21 cellular contexts compared by ENCODE assay signal in genomic region chr1:9349331-9349851, GRCh38. TPM values are rescaled to one million over a fixed set of nuclear protein-coding genes. Genes with fewer than 3 reads are reported as not detected.
DNase-seq lines count a peak whose midpoint lies in the region; ATAC-seq, FAIRE-seq and TF ChIP-seq lines count a peak whose summit lies in the region.
"Had no signal": no experiment of that assay in that cellular context is flagged by ENCODE, and none has a peak within 500 bp of the region (broad histone marks: within the 10 kb centered on the region; RNA-seq: fewer than 3 reads in every experiment).

No MANE protein-coding gene starts in this region.

- 41% methylated on average over 22 of the region's 22 CpGs for WGBS in GM23248 (ENCODE audit: low coverage in 1 of 2, low lambda C conversion rate in 2 of 2, missing lambda C conversion rate in 2 of 2), 2 experiments
- WGBS in K562 (ENCODE audit: insufficient coverage, low coverage, missing lambda C conversion rate), result 6% methylated on average over 21 of the region's 22 CpGs
- 56% methylated on average over 22 of the region's 22 CpGs for WGBS in smooth muscle cell (ENCODE audit: low lambda C conversion rate)

- no peak for TF ChIP-seq POLR2A in K562 (conservative IDR thresholded peaks at IDR 0.05)

- peaks cover 21% of the 10 kb centered on the region for H3F3A ChIP-seq in GM23248 (ENCODE audit: insufficient read depth)
- peaks cover 32% of the 10 kb centered on the region for H3F3A ChIP-seq in smooth muscle cell (ENCODE audit: low read depth)

- H4K20me1 ChIP-seq in GM23248 (ENCODE audit: insufficient read depth), result no peaks in the 10 kb centered on the region
- H4K20me1 ChIP-seq in K562 (replicated peaks; ENCODE audit: control insufficient read depth, insufficient read depth, low read length), result peaks cover 25% of the 10 kb centered on the region
- peaks cover 100% of the 10 kb centered on the region for H4K20me1 ChIP-seq in smooth muscle cell (ENCODE audit: low read depth)

- H3K9me3 ChIP-seq in GM23248 (ENCODE audit: low read depth), result no peaks in the 10 kb centered on the region
- no peaks in the 10 kb centered on the region for H3K9me3 ChIP-seq in K562 (replicated peaks; ENCODE audit: control insufficient read depth, insufficient read depth, low read depth, low read length)
- no peaks in the 10 kb centered on the region for H3K9me3 ChIP-seq in smooth muscle cell (replicated peaks; ENCODE audit: low read depth)
- H3K9me3 ChIP-seq: upper lobe of left lung had no signal

- TF ChIP-seq CTCF in K562 (IDR thresholded peaks at IDR 0.05 in 2 of 3, conservative IDR thresholded peaks at IDR 0.05 in 1 of 3; ENCODE audit: insufficient read depth in 2 of 3, low read depth in 1 of 3, low read length in 3 of 3) (no peak), smooth muscle cell (IDR thresholded peaks at IDR 0.05; ENCODE audit: borderline replicate concordance, insufficient read depth, poor library complexity, severe bottlenecking) (no peak)

- FAIRE-seq in K562 (lab: Jason Lieb, UNC), result no peak
- FAIRE-seq: GM18507 had no signal

- H3K4me1 Mint-ChIP-seq in activated CD8-positive, alpha-beta T cell treated with anti-CD3 and anti-CD28 coated beads, Interleukin-2, amount 10 ng/mL, durations not matched to agents 7 days and 5 days (ENCODE audit: low read depth), result no peaks in the 10 kb centered on the region
- H3K4me1 Mint-ChIP-seq in activated CD8-positive, alpha-beta memory T cell treated with anti-CD3 and anti-CD28 coated beads, Interleukin-2, amount 10 ng/mL, durations not matched to agents 7 days and 5 days, result no peaks in the 10 kb centered on the region
- H3K4me1 Mint-ChIP-seq: natural killer cell had no signal

- H3K9ac ChIP-seq in GM23248 (peak overlapping the region; percentile 59; the same call in 1 of the 2 replicates), K562 (ENCODE audit: insufficient read depth in 1 of 2, low read depth in 2 of 2, low read length in 2 of 2) (peak overlapping the region in 1 of 2 experiments; percentile 24; a peak in 1 of 4 replicates), smooth muscle cell (ENCODE audit: low read depth) (peak overlapping the region; percentile 4)

- no peaks in the 10 kb centered on the region for H3K9me1 ChIP-seq in K562 (ENCODE audit: control insufficient read depth, insufficient read depth, low read length)

- intact Hi-C loops in K562 (cut with micrococcal nuclease) (no loop called here), left ventricle myocardium superior (cut with micrococcal nuclease) (no loop called here)

- H3K4me3 ChIP-seq in GM23248 (no peak overlapping the region), K562 (no peak overlapping the region), smooth muscle cell (no peak overlapping the region)
- H3K4me3 ChIP-seq: hepatocyte, upper lobe of left lung had no signal

- peak overlapping the region; percentile 57; the same call in 1 of the 2 replicates for H3K27ac ChIP-seq in GM23248
- H3K27ac ChIP-seq in K562 (ENCODE audit: extremely low read depth, low read depth, low read length), result no peak overlapping the region
- peak overlapping the region; percentile 57 for H3K27ac ChIP-seq in smooth muscle cell (ENCODE audit: low read depth)
- H3K27ac ChIP-seq: hepatocyte, upper lobe of left lung, VCaP had no signal

- H3K27me3 ChIP-seq in GM23248 (replicated peaks; ENCODE audit: insufficient read depth), result no peaks in the 10 kb centered on the region
- peaks cover 89 to 96% of the 10 kb centered on the region in 2 experiments for H3K27me3 ChIP-seq in K562 (ENCODE audit: control insufficient read depth in 2 of 2, insufficient read depth in 2 of 2, low read length in 2 of 2)
- no peaks in the 10 kb centered on the region for H3K27me3 ChIP-seq in smooth muscle cell (ENCODE audit: low read depth)
- H3K27me3 ChIP-seq: hepatocyte, upper lobe of left lung had no signal

- POLR2A ChIA-PET in K562 (lab: Yijun Ruan, JAX), result interaction anchor here (0.6 to 1.2 kb wide), 2 partner anchors 10 to 41 kb away, joined by 3 read pairs; no protein-coding TSS in a partner anchor
- POLR2A ChIA-PET in activated CD8-positive, alpha-beta T cell treated with anti-CD3 and anti-CD28 coated beads, Interleukin-2, amount 10 ng/mL, durations not matched to agents 7 days and 5 days (lab: Charles Lee), result no interaction called here

- H3K27me3 Mint-ChIP-seq in activated CD8-positive, alpha-beta T cell treated with anti-CD3 and anti-CD28 coated beads, Interleukin-2, amount 10 ng/mL, durations not matched to agents 7 days and 5 days (ENCODE audit: low read depth), result no peaks in the 10 kb centered on the region
- no peaks in the 10 kb centered on the region for H3K27me3 Mint-ChIP-seq in activated CD8-positive, alpha-beta memory T cell treated with anti-CD3 and anti-CD28 coated beads, Interleukin-2, amount 10 ng/mL, durations not matched to agents 7 days and 5 days
- H3K27me3 Mint-ChIP-seq: activated CD4-positive, alpha-beta memory T cell treated with anti-CD3 and anti-CD28 coated beads for 36 hours; stimulated activated memory B cell treated with anti-CD40 and anti-IgM and Interleukin-4, amounts not matched to agents 10 μg/mL and 1 μg/mL and 100 μg/mL, for 72 hours had no signal

- no TSS peak for BruUV-seq in K562 (replicated peaks; lab: Mats Ljungman, UMichigan)

- H3K27ac Mint-ChIP-seq in activated CD8-positive, alpha-beta T cell treated with anti-CD3 and anti-CD28 coated beads, Interleukin-2, amount 10 ng/mL, durations not matched to agents 7 days and 5 days, result no peak overlapping the region
- no peak overlapping the region for H3K27ac Mint-ChIP-seq in activated CD8-positive, alpha-beta memory T cell treated with anti-CD3 and anti-CD28 coated beads, Interleukin-2, amount 10 ng/mL, durations not matched to agents 7 days and 5 days
- H3K27ac Mint-ChIP-seq: activated CD4-positive, alpha-beta memory T cell treated with anti-CD3 and anti-CD28 coated beads for 36 hours; activated naive CD8-positive, alpha-beta T cell treated with anti-CD3 and anti-CD28 coated beads, Interleukin-2, amount 10 ng/mL, durations not matched to agents 7 days and 5 days; natural killer cell; stimulated activated memory B cell treated with anti-CD40 and anti-IgM and Interleukin-4, amounts not matched to agents 10 μg/mL and 1 μg/mL and 100 μg/mL, for 72 hours; T-helper 1 cell treated with Interleukin-12 subunit alpha and Interleukin-12 subunit beta and Interleukin-4 antibody, amounts not matched to agents 30 μg/mL and 1 μg/mL, for 36 hours had no signal

- H3K79me2 ChIP-seq in GM23248 (ENCODE audit: insufficient read depth), result peaks cover 63% of the 10 kb centered on the region
- H3K79me2 ChIP-seq in K562 (ENCODE audit: control insufficient read depth, insufficient read depth, low read length), result no peaks in the 10 kb centered on the region
- H3K79me2 ChIP-seq in smooth muscle cell (ENCODE audit: low read depth), result peaks cover 89% of the 10 kb centered on the region

- CTCF ChIA-PET in K562 (lab: Yijun Ruan, JAX; ENCODE audit: low intra/inter-chr PET ratio), result interaction anchor here (0.6 kb wide), 1 partner anchor 1729 kb away, joined by 3 read pairs; no protein-coding TSS in a partner anchor
- CTCF ChIA-PET in activated CD8-positive, alpha-beta T cell treated with anti-CD3 and anti-CD28 coated beads, Interleukin-2, amount 10 ng/mL, durations not matched to agents 7 days and 5 days (lab: Charles Lee), result no interaction called here
- CTCF ChIA-PET in activated CD8-positive, alpha-beta memory T cell treated with anti-CD3 and anti-CD28 coated beads, Interleukin-2, amount 10 ng/mL, durations not matched to agents 7 days and 5 days (lab: Charles Lee), result no interaction called here

- H3K36me3 ChIP-seq in GM23248 (ENCODE audit: low read depth) (no peaks in the 10 kb centered on the region), K562 (ENCODE audit: control insufficient read depth, insufficient read depth, low read length) (no peaks in the 10 kb centered on the region), smooth muscle cell (ENCODE audit: low read depth) (no peaks in the 10 kb centered on the region)
- H3K36me3 ChIP-seq: upper lobe of left lung had no signal

- no peak for TF ChIP-seq EP300 in K562 (IDR thresholded peaks at IDR 0.05; ENCODE audit: low read length)

- TF ChIP-seq RAD21 in K562 (CRISPR knock-in tag; conservative IDR thresholded peaks at IDR 0.05 in 1 of 2, IDR thresholded peaks at IDR 0.05 in 1 of 2), result no peak

- H3K4me2 ChIP-seq in GM23248 (ENCODE audit: unreplicated experiment), result no peak overlapping the region
- no peak overlapping the region for H3K4me2 ChIP-seq in K562 (ENCODE audit: insufficient read depth, low read length)
- peak overlapping the region; percentile 57 for H3K4me2 ChIP-seq in smooth muscle cell
- H3K4me2 ChIP-seq: hepatocyte had no signal

- DNase-seq in GM23248 (peak; percentile 40), K562 (ENCODE audit: extremely low read depth in 1 of 4, low spot score in 3 of 4) (no peak), left ventricle myocardium superior (peak; percentile 52), smooth muscle cell (lab: John Stamatoyannopoulos, UW; ENCODE audit: unreplicated experiment) (no peak), GM19240 (ENCODE audit: insufficient read length, low spot score) (no peak)
- no peak for DNase-seq in activated CD8-positive, alpha-beta T cell treated with anti-CD3 and anti-CD28 coated beads, Interleukin-2, amount 10 ng/mL, durations not matched to agents 7 days and 5 days
- no peak for DNase-seq in activated CD8-positive, alpha-beta memory T cell treated with anti-CD3 and anti-CD28 coated beads, Interleukin-2, amount 10 ng/mL, durations not matched to agents 7 days and 5 days
- DNase-seq: activated CD4-positive, alpha-beta memory T cell treated with anti-CD3 and anti-CD28 coated beads for 36 hours; activated naive CD8-positive, alpha-beta T cell treated with anti-CD3 and anti-CD28 coated beads, Interleukin-2, amount 10 ng/mL, durations not matched to agents 7 days and 5 days; COR-L47; islet precursor cell; natural killer cell; NCI-H2029 treated with DMSO at 0.1 percent for 48 hours; NCI-H524 treated with DMSO at 0.1 percent for 48 hours; upper lobe of left lung had no signal

- H3K9me2 ChIP-seq in GM23248 (ENCODE audit: insufficient read depth), result no peaks in the 10 kb centered on the region

- no peak overlapping the region for H3K4me3 Mint-ChIP-seq in activated CD8-positive, alpha-beta T cell treated with anti-CD3 and anti-CD28 coated beads, Interleukin-2, amount 10 ng/mL, durations not matched to agents 7 days and 5 days
- H3K4me3 Mint-ChIP-seq in activated CD8-positive, alpha-beta memory T cell treated with anti-CD3 and anti-CD28 coated beads, Interleukin-2, amount 10 ng/mL, durations not matched to agents 7 days and 5 days, result no peak overlapping the region
- H3K4me3 Mint-ChIP-seq: activated CD4-positive, alpha-beta memory T cell treated with anti-CD3 and anti-CD28 coated beads for 36 hours; activated naive CD8-positive, alpha-beta T cell treated with anti-CD3 and anti-CD28 coated beads, Interleukin-2, amount 10 ng/mL, durations not matched to agents 7 days and 5 days; natural killer cell; stimulated activated memory B cell treated with anti-CD40 and anti-IgM and Interleukin-4, amounts not matched to agents 10 μg/mL and 1 μg/mL and 100 μg/mL, for 72 hours; T-helper 1 cell treated with Interleukin-12 subunit alpha and Interleukin-12 subunit beta and Interleukin-4 antibody, amounts not matched to agents 30 μg/mL and 1 μg/mL, for 36 hours had no signal

- in situ Hi-C loops in GM23248 (cut with MboI) (no loop called here), K562 (cut with MboI) (no loop called here)

- H2AFZ ChIP-seq in GM23248 (no peak overlapping the region), K562 (ENCODE audit: low read depth, low read length) (no peak overlapping the region), smooth muscle cell (ENCODE audit: low read depth) (no peak overlapping the region)
- H2AFZ ChIP-seq: hepatocyte had no signal

- no peak for ATAC-seq in K562
- ATAC-seq in left ventricle myocardium superior, result peak; percentile 45
- ATAC-seq in activated CD8-positive, alpha-beta T cell treated with anti-CD3 and anti-CD28 coated beads, Interleukin-2, amount 10 ng/mL, durations not matched to agents 7 days and 5 days, result no peak
- no peak for ATAC-seq in activated CD8-positive, alpha-beta memory T cell treated with anti-CD3 and anti-CD28 coated beads, Interleukin-2, amount 10 ng/mL, durations not matched to agents 7 days and 5 days
- no peak for ATAC-seq in GM21447 (IDR thresholded peaks at IDR 0.05; ENCODE audit: unreplicated experiment)
- ATAC-seq: stimulated activated memory B cell treated with anti-CD40 and anti-IgM and Interleukin-4, amounts not matched to agents 10 μg/mL and 1 μg/mL and 100 μg/mL, for 72 hours had no signal

- H3K36me3 Mint-ChIP-seq in activated CD8-positive, alpha-beta T cell treated with anti-CD3 and anti-CD28 coated beads, Interleukin-2, amount 10 ng/mL, durations not matched to agents 7 days and 5 days (ENCODE audit: low read depth), result no peaks in the 10 kb centered on the region
- no peaks in the 10 kb centered on the region for H3K36me3 Mint-ChIP-seq in activated CD8-positive, alpha-beta memory T cell treated with anti-CD3 and anti-CD28 coated beads, Interleukin-2, amount 10 ng/mL, durations not matched to agents 7 days and 5 days
- H3K36me3 Mint-ChIP-seq: activated CD4-positive, alpha-beta memory T cell treated with anti-CD3 and anti-CD28 coated beads for 36 hours; activated naive CD8-positive, alpha-beta T cell treated with anti-CD3 and anti-CD28 coated beads, Interleukin-2, amount 10 ng/mL, durations not matched to agents 7 days and 5 days; natural killer cell; stimulated activated memory B cell treated with anti-CD40 and anti-IgM and Interleukin-4, amounts not matched to agents 10 μg/mL and 1 μg/mL and 100 μg/mL, for 72 hours had no signal

- H3K4me1 ChIP-seq in GM23248 (ENCODE audit: insufficient read depth) (peaks cover 13% of the 10 kb centered on the region), K562 (replicated peaks in 1 of 2; ENCODE audit: control insufficient read depth in 2 of 2, insufficient read depth in 2 of 2, low read length in 2 of 2) (peaks cover 0 to 10% of the 10 kb centered on the region in 2 experiments; a peak in 2 of 5 replicates), smooth muscle cell (ENCODE audit: low read depth) (peaks cover 20% of the 10 kb centered on the region)

- no peaks in the 10 kb centered on the region for H3K9me3 Mint-ChIP-seq in activated CD8-positive, alpha-beta T cell treated with anti-CD3 and anti-CD28 coated beads, Interleukin-2, amount 10 ng/mL, durations not matched to agents 7 days and 5 days (ENCODE audit: insufficient read depth)
- no peaks in the 10 kb centered on the region for H3K9me3 Mint-ChIP-seq in activated CD8-positive, alpha-beta memory T cell treated with anti-CD3 and anti-CD28 coated beads, Interleukin-2, amount 10 ng/mL, durations not matched to agents 7 days and 5 days (ENCODE audit: low read depth)
- H3K9me3 Mint-ChIP-seq: activated CD4-positive, alpha-beta memory T cell treated with anti-CD3 and anti-CD28 coated beads for 36 hours; activated naive CD8-positive, alpha-beta T cell treated with anti-CD3 and anti-CD28 coated beads, Interleukin-2, amount 10 ng/mL, durations not matched to agents 7 days and 5 days; natural killer cell; stimulated activated memory B cell treated with anti-CD40 and anti-IgM and Interleukin-4, amounts not matched to agents 10 μg/mL and 1 μg/mL and 100 μg/mL, for 72 hours; T-helper 1 cell treated with Interleukin-12 subunit alpha and Interleukin-12 subunit beta and Interleukin-4 antibody, amounts not matched to agents 30 μg/mL and 1 μg/mL, for 36 hours had no signal

RNA-seq across cellular contexts. Expression of gene SPSB1, which starts 56.7 kb away (rescaled TPM):
- total RNA-seq in GM23248 (2014; rRNA removed; shearing (Covaris generic)), result 13.5 and 22.7 TPM in 2 replicates
- polyA plus RNA-seq in GM23248 (2016; fragmentation: Nextera tagmentation; extraction: Ambion mirVana) (13.5 and 13.6 TPM in 2 replicates), K562 (2011; rRNA removed) (0.09 and 0.14 TPM in 2 replicates), K562 (2014; fragmentation: Illumina TruSeq; extraction: Trizol) (0.22 TPM in 1 of 2 replicates, not detected in the other), K562 (2014; fragmentation: Nextera tagmentation; extraction: Ambion mirVana) (under 1 TPM in 1 of 2 experiments, not detected in 1; 0.06 TPM), K562 (2014; rRNA removed) (0.65 TPM in 1 of 2 replicates, not detected in the other), smooth muscle cell (37.0 and 44.5 TPM in 2 replicates)
- total RNA-seq in K562 (2011; cell fraction: chromatin; rRNA removed; ENCODE audit: low replicate concordance), result not detected in 2 replicates
- 0.33 TPM in 1 of 2 replicates, not detected in the other for total RNA-seq in K562 (2011; cell fraction: nucleolus; rRNA removed)
- total RNA-seq in K562 (2011; cell fraction: nucleoplasm; rRNA removed), result not detected in 2 replicates
- total RNA-seq in K562 (2014; rRNA removed) (0.08 TPM in 1 of 2 replicates, not detected in the other), K562 (2014; rRNA removed; fragmentation: Illumina TruSeq; extraction: Trizol) (not detected in 2 replicates), K562 (2015; rRNA removed; fragmentation: Illumina TruSeq; extraction: Trizol) (0.08 TPM in 1 of 2 replicates, not detected in the other), K562 (2021) (0.22 and 0.35 TPM in 2 replicates), left ventricle myocardium superior (13.1 TPM), smooth muscle cell (27.6 and 38.0 TPM in 2 replicates)
- 0.04 and 0.15 TPM in 2 replicates for polyA plus RNA-seq in K562 (2011; cell fraction: cytosol; rRNA removed)
- polyA plus RNA-seq in K562 (2011; cell fraction: nucleus; rRNA removed), result 0.17 TPM in 1 of 2 replicates, not detected in the other
- 0.09 and 0.10 TPM in 2 replicates for polyA plus RNA-seq in K562 (2012)
- polyA minus RNA-seq in K562 (2011; rRNA and poly(A)+ RNA removed), result 0.12 TPM in 1 of 2 replicates, not detected in the other
- 0.55 TPM in 1 of 2 replicates, not detected in the other for polyA minus RNA-seq in K562 (2011; cell fraction: cytosol; rRNA and poly(A)+ RNA removed)
- polyA minus RNA-seq in K562 (2011; cell fraction: nucleus; rRNA and poly(A)+ RNA removed), result 0.11 TPM in 1 of 2 replicates, not detected in the other
- 1 to 10 TPM; 1.1 TPM for total RNA-seq in activated CD8-positive, alpha-beta T cell treated with anti-CD3 and anti-CD28 coated beads, Interleukin-2, amount 10 ng/mL, durations not matched to agents 7 days and 5 days
- total RNA-seq in activated CD8-positive, alpha-beta memory T cell treated with anti-CD3 and anti-CD28 coated beads, Interleukin-2, amount 10 ng/mL, durations not matched to agents 7 days and 5 days, result 1 to 10 TPM; 8.2 to 9.0 TPM

Comparison
In these comparisons a context has a peak if more than half of its experiments do, and no peak if none do; other contexts are left out.
1. DNase-seq: peak in GM23248 (single experiment) and left ventricle myocardium superior (single experiment); none in K562 (0 of 4), smooth muscle cell (single experiment), activated CD8-positive, alpha-beta T cell treated with anti-CD3 and anti-CD28 coated beads, Interleukin-2, amount 10 ng/mL, durations not matched to agents 7 days and 5 days (single experiment), activated CD8-positive, alpha-beta memory T cell treated with anti-CD3 and anti-CD28 coated beads, Interleukin-2, amount 10 ng/mL, durations not matched to agents 7 days and 5 days (single experiment) and GM19240 (single experiment).